In the genomic region with DNA sequence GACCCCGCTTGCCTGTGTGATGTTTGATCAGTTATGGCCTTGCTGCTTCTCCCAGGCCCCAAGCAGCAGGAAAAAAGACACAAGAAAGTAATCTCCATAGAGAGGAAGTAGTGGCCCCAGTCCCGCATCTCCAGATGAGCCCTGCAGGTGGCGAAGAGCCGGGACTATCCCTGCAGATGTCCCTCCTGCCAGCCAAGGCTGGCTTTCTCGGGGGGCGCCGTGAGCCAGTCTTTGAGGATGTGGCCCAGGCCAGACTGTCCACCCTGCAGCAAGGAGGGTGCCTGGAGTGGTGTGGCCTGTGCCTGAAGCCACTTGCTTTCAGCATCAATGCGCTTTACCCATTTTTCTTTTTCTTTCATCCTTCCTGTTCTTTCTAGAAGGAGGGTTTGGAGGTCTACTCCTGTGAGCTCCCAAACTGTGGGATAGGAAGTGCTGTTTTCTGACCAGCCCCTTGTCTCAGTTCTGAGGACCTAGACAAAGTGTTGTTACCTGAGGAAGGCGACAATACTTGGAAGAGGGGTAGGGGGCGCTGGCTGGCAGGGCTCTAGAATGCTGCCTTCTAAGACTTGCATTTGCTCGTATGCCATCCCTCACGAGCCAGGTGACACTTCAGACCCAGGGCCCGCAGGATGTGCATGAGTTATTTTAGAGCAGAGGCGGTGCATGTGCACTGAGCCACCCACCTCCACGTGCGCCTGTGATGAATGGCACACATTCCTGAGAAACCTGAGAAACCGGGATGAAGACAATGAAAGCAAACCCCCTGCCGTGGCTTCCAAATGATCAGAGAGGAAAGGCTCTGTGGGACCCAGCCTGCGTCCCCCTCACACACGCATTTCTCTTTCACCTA, we compare ENCODE assay signal across 15 cellular contexts.
DNase-seq lines count a peak whose midpoint lies in the region; ATAC-seq and TF ChIP-seq lines count a peak whose summit lies in the region.
"Had no signal": no experiment of that assay in that cellular context is flagged by ENCODE, and none has a peak within 500 bp of the region (broad histone marks: within the 10 kb centered on the region; RNA-seq: fewer than 3 reads in every experiment).

No MANE protein-coding gene starts in this region.

- H3K27me3 Mint-ChIP-seq in H9 (ENCODE audit: low read depth) (peaks cover 16% of the 10 kb centered on the region), T-cell (peaks cover 0 to 3% of the 10 kb centered on the region in 2 donors)
- H3K27me3 Mint-ChIP-seq in activated T-cell treated with anti-CD3 and anti-CD28 coated beads, Interleukin-2, amount 50 U/mL, for 24 hours = no peaks in the 10 kb centered on the region
- H3K27me3 Mint-ChIP-seq: activated naive CD8-positive, alpha-beta T cell treated with anti-CD3 and anti-CD28 coated beads, Interleukin-2, amount 10 ng/mL, durations not matched to agents 7 days and 5 days had no signal

- no peaks in the 10 kb centered on the region; a peak in 1 of 7 replicates for H3K36me3 Mint-ChIP-seq in H9 (ENCODE audit: insufficient read depth in 1 of 3, low read depth in 3 of 3)
- H3K36me3 Mint-ChIP-seq in activated T-cell treated with anti-CD3 and anti-CD28 coated beads, Interleukin-2, amount 50 U/mL, for 24 hours (ENCODE audit: low read depth) = no peaks in the 10 kb centered on the region
- no peaks in the 10 kb centered on the region for H3K36me3 Mint-ChIP-seq in T-cell
- H3K36me3 Mint-ChIP-seq: activated naive CD8-positive, alpha-beta T cell treated with anti-CD3 and anti-CD28 coated beads, Interleukin-2, amount 10 ng/mL, durations not matched to agents 7 days and 5 days had no signal

- no peak overlapping the region for H3K27ac ChIP-seq in H9 (ENCODE audit: insufficient read length, low read depth, low read length)
- no peak overlapping the region for H3K27ac ChIP-seq in RWPE2 (ENCODE audit: poor library complexity, severe bottlenecking)
- H3K27ac ChIP-seq in heart left ventricle = no peak overlapping the region
- H3K27ac ChIP-seq: right atrium auricular region, SJCRH30, transverse colon had no signal

- no peak overlapping the region for H3K18ac ChIP-seq in H9 (ENCODE audit: insufficient read length, low read depth, low read length)

- no peaks in the 10 kb centered on the region for H4K20me1 ChIP-seq in H9 (ENCODE audit: control insufficient read depth, insufficient read depth, insufficient read length)

- no peak overlapping the region for H4K8ac ChIP-seq in H9 (replicated peaks; ENCODE audit: insufficient read length, low read depth, low read length)

- no peak overlapping the region for H3K9ac ChIP-seq in H9 (ENCODE audit: extremely low read depth, insufficient read length, low read length)

- no peak overlapping the region for H2BK20ac ChIP-seq in H9 (ENCODE audit: low read depth, low read length, poor library complexity, severe bottlenecking)

- DNase-seq in COLO668 (lab: John Stamatoyannopoulos, UW; ENCODE audit: unreplicated experiment) (peak; percentile 25), H9 (peak; percentile 81), RWPE2 (ENCODE audit: low spot score) (no peak), iPS-NIHi11 (ENCODE audit: low spot score) (peak; percentile 77), NCI-H1048 (lab: John Stamatoyannopoulos, UW) (no peak), heart left ventricle (no peak), T-cell (no peak)
- DNase-seq in activated T-cell treated with anti-CD3 and anti-CD28 coated beads, Interleukin-2, amount 50 U/mL, for 24 hours = no peak
- DNase-seq: activated CD4-positive, alpha-beta T cell treated with anti-CD3 and anti-CD28 coated beads for 1 hour; activated naive CD8-positive, alpha-beta T cell treated with anti-CD3 and anti-CD28 coated beads, Interleukin-2, amount 10 ng/mL, durations not matched to agents 7 days and 5 days; Calu3; glutamatergic neuron; SJCRH30; transverse colon had no signal

- no peaks in the 10 kb centered on the region for H3K79me1 ChIP-seq in H9 (ENCODE audit: insufficient read depth, low read depth, low read length, poor library complexity, severe bottlenecking)

- H2BK15ac ChIP-seq in H9 (ENCODE audit: low read depth, low read length) = no peak overlapping the region

- no peak overlapping the region for H2BK12ac ChIP-seq in H9 (ENCODE audit: insufficient read length, low read depth, low read length)

- H3K23ac ChIP-seq in H9 (ENCODE audit: insufficient read length, low read depth, low read length) = no peak overlapping the region

- H3K79me2 ChIP-seq in H9 (ENCODE audit: insufficient read depth, low read length) = no peaks in the 10 kb centered on the region

- no peak overlapping the region for H3K4ac ChIP-seq in H9 (ENCODE audit: low read depth, low read length)

- H3K4me3 Mint-ChIP-seq in H9 = peak overlapping the region; percentile 38 to 60; a peak in 2 of 5 replicates
- no peak overlapping the region for H3K4me3 Mint-ChIP-seq in activated T-cell treated with anti-CD3 and anti-CD28 coated beads, Interleukin-2, amount 50 U/mL, for 24 hours
- H3K4me3 Mint-ChIP-seq in T-cell = no peak overlapping the region
- H3K4me3 Mint-ChIP-seq: activated naive CD8-positive, alpha-beta T cell treated with anti-CD3 and anti-CD28 coated beads, Interleukin-2, amount 10 ng/mL, durations not matched to agents 7 days and 5 days had no signal

- no peak for TF ChIP-seq POLR2A in heart left ventricle (IDR thresholded peaks at IDR 0.05)

- H3K4me1 Mint-ChIP-seq in H9 (peaks cover 55 to 57% of the 10 kb centered on the region in 2 experiments), T-cell (no peaks in the 10 kb centered on the region)
- H3K4me1 Mint-ChIP-seq in activated T-cell treated with anti-CD3 and anti-CD28 coated beads, Interleukin-2, amount 50 U/mL, for 24 hours (ENCODE audit: low read depth) = peaks cover 2% of the 10 kb centered on the region
- H3K4me1 Mint-ChIP-seq: activated naive CD8-positive, alpha-beta T cell treated with anti-CD3 and anti-CD28 coated beads, Interleukin-2, amount 10 ng/mL, durations not matched to agents 7 days and 5 days had no signal

- no peak overlapping the region for H3K4me3 ChIP-seq in RWPE2 (ENCODE audit: severe bottlenecking)
- H3K4me3 ChIP-seq in heart left ventricle = no peak overlapping the region
- H3K4me3 ChIP-seq: right atrium auricular region, SJCRH30, transverse colon had no signal

- no peak overlapping the region for H2BK120ac ChIP-seq in H9 (ENCODE audit: low read depth, low read length, poor library complexity, severe bottlenecking)

- H3K9me3 Mint-ChIP-seq in H9 (no peaks in the 10 kb centered on the region; a peak in 1 of 5 replicates), T-cell (no peaks in the 10 kb centered on the region)
- no peaks in the 10 kb centered on the region for H3K9me3 Mint-ChIP-seq in activated T-cell treated with anti-CD3 and anti-CD28 coated beads, Interleukin-2, amount 50 U/mL, for 24 hours
- H3K9me3 Mint-ChIP-seq: activated naive CD8-positive, alpha-beta T cell treated with anti-CD3 and anti-CD28 coated beads, Interleukin-2, amount 10 ng/mL, durations not matched to agents 7 days and 5 days had no signal

- no peaks in the 10 kb centered on the region for H3K23me2 ChIP-seq in H9 (ENCODE audit: insufficient read length, low read depth, low read length, poor library complexity, severe bottlenecking)

- POLR2A ChIA-PET in T-cell (lab: Charles Lee) = no interaction called here

- WGBS in H9 (ENCODE audit: extremely low coverage, insufficient read length, low lambda C conversion rate) = no CpG with 5 or more reads among the region's 20 CpGs
- WGBS in heart left ventricle, 4 donors = 46 to 50% (median 48%) methylated on average over 19 to 20 of the region's 20 CpGs

- no peak overlapping the region for H4K5ac ChIP-seq in H9 (ENCODE audit: insufficient read length, low read depth, low read length)

- CTCF ChIA-PET in T-cell (lab: Charles Lee) = no interaction called here

- no peak overlapping the region for H3K56ac ChIP-seq in H9 (ENCODE audit: insufficient read length, low read depth, low read length)

- peak; percentile 71 for TF ChIP-seq CTCF in H9 (conservative IDR thresholded peaks at IDR 0.05)
- TF ChIP-seq CTCF in RWPE2 (IDR thresholded peaks at IDR 0.05; ENCODE audit: poor library complexity, severe bottlenecking) = peak; percentile 6
- no peak for TF ChIP-seq CTCF in heart left ventricle (IDR thresholded peaks at IDR 0.05)

- H2AK5ac ChIP-seq in H9 (ENCODE audit: insufficient read length, low read length) = no peak overlapping the region

- H3K9me3 ChIP-seq in H9 (ENCODE audit: control insufficient read depth, low read depth, low read length) (no peaks in the 10 kb centered on the region), RWPE2 (ENCODE audit: severe bottlenecking) (no peaks in the 10 kb centered on the region), heart left ventricle (no peaks in the 10 kb centered on the region)
- H3K9me3 ChIP-seq: right atrium auricular region, SJCRH30, transverse colon had no signal

- H3K27me3 ChIP-seq in H9 (ENCODE audit: insufficient read depth, low read length) (no peaks in the 10 kb centered on the region; the same call in 1 of the 2 replicates), RWPE2 (ENCODE audit: insufficient read depth, poor library complexity, severe bottlenecking) (no peaks in the 10 kb centered on the region), heart left ventricle (peaks cover 0 to 4% (median 0%) of the 10 kb centered on the region in 9 donors)
- H3K27me3 ChIP-seq: right atrium auricular region, SJCRH30, transverse colon had no signal

- H3K27ac Mint-ChIP-seq in H9 (peak overlapping the region in 2 of 3 experiments; percentile 72 to 85; a peak in 5 of 7 replicates), T-cell (no peak overlapping the region)
- no peak overlapping the region for H3K27ac Mint-ChIP-seq in activated T-cell treated with anti-CD3 and anti-CD28 coated beads, Interleukin-2, amount 50 U/mL, for 24 hours
- H3K27ac Mint-ChIP-seq: activated naive CD8-positive, alpha-beta T cell treated with anti-CD3 and anti-CD28 coated beads, Interleukin-2, amount 10 ng/mL, durations not matched to agents 7 days and 5 days had no signal

- intact Hi-C loops in heart left ventricle (cut with DNase I) = no loop called here

- no peak overlapping the region for H3T11ph ChIP-seq in H9 (ENCODE audit: low read length)

- no peak overlapping the region for H3K14ac ChIP-seq in H9 (ENCODE audit: insufficient read depth, low read length)

- H3K36me3 ChIP-seq in RWPE2 (ENCODE audit: low read depth) (no peaks in the 10 kb centered on the region), heart left ventricle (no peaks in the 10 kb centered on the region)
- H3K36me3 ChIP-seq: right atrium auricular region, SJCRH30, transverse colon had no signal

- H3K4me2 ChIP-seq in H9 (ENCODE audit: insufficient read depth, insufficient read length, low read length) = no peak overlapping the region

- H3K4me1 ChIP-seq in H9 (ENCODE audit: insufficient read depth, low read length) (peaks cover 15% of the 10 kb centered on the region; the same call in 1 of the 2 replicates), RWPE2 (ENCODE audit: insufficient read depth, poor library complexity, severe bottlenecking) (no peaks in the 10 kb centered on the region), heart left ventricle (no peaks in the 10 kb centered on the region)
- H3K4me1 ChIP-seq: right atrium auricular region, SJCRH30, transverse colon had no signal

- no peak overlapping the region for H2BK5ac ChIP-seq in H9 (ENCODE audit: insufficient read length, low read length)

- H4K91ac ChIP-seq in H9 (ENCODE audit: insufficient read length, low read depth, low read length) = no peak overlapping the region

- no peak overlapping the region for H2AFZ ChIP-seq in H9 (ENCODE audit: low read length)

- ATAC-seq in RWPE2 (ENCODE audit: low read depth) (no peak), heart left ventricle (no peak), T-cell (replicated peaks in 1 of 4) (no peak)

Comparison
In these comparisons a context has a peak if more than half of its experiments do, and no peak if none do; other contexts are left out.
1. DNase-seq: peak in COLO668 (single experiment), H9 (single experiment) and iPS-NIHi11 (single experiment); none in RWPE2 (single experiment), NCI-H1048 (single experiment), activated T-cell treated with anti-CD3 and anti-CD28 coated beads, Interleukin-2, amount 50 U/mL, for 24 hours (single experiment), heart left ventricle (0 of 5) and T-cell (0 of 34).
2. H3K27ac Mint-ChIP-seq: peak in H9 (2 of 3); none in activated T-cell treated with anti-CD3 and anti-CD28 coated beads, Interleukin-2, amount 50 U/mL, for 24 hours (single experiment) and T-cell (0 of 2).
3. H3K4me3 Mint-ChIP-seq: peak in H9 (2 of 2); none in activated T-cell treated with anti-CD3 and anti-CD28 coated beads, Interleukin-2, amount 50 U/mL, for 24 hours (single experiment) and T-cell (0 of 3).
4. CTCF ChIP-seq: peak in H9 (single experiment) and RWPE2 (single experiment); none in heart left ventricle (0 of 12).